10 cellular contexts compared by ENCODE assay signal in the genomic region with DNA sequence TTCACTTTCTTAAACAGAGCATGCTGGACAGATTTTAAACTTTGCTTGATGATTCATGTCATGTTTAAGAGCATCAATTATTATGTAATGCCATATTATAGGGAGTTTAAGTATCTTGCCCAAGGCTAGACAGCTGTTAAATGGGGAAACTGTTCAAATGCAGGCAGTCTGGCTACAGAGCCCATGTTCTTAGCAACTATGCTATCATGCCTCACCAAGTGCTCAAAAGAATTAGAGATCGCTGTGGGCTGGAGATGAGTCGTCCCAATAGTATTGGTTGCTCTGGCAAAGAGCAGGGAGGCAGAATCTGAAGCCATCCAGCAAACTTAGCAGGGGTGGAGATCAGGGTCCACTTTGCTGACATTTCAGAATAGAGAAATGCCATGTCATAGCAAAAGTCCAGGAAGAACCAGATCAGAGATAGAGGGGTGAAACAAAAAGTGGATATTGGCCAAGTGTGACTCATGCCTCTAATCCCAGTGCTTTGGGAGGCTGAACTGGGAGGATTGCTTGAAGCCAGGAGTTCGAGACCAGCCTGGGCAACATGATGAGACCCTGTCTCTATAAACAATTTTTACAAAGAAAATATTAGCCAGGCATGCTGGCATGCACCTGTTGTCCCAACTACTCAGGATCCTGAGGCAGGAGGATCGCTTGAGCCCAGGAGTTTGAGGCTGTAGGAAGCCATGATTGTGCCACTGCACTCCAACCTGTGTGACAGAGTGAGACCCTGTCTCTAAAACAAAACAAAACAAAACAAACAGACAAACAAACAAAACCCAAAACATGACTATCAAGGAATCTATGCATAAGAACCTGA. TPM values are rescaled to one million over a fixed set of nuclear protein-coding genes. Genes with fewer than 3 reads are reported as not detected.
DNase-seq lines count a peak whose midpoint lies in the region; ATAC-seq and TF ChIP-seq lines count a peak whose summit lies in the region.
"Had no signal": no experiment of that assay in that cellular context is flagged by ENCODE, and none has a peak within 500 bp of the region (broad histone marks: within the 10 kb centered on the region; RNA-seq: fewer than 3 reads in every experiment).

No MANE protein-coding gene starts in this region.

- WGBS in mesodermal cell (ENCODE audit: insufficient coverage in 2 of 2), 2 experiments, result 70 to 75% methylated on average over 2 to 3 of the region's 4 CpGs

- H3K4me3 ChIP-seq in choroid plexus epithelial cell (ENCODE audit: low read depth, low read length) (no peak overlapping the region), mesodermal cell (ENCODE audit: extremely low read depth, insufficient read depth, low read length, poor library complexity, severe bottlenecking) (no peak overlapping the region)

- ATAC-seq in GM21723 (IDR thresholded peaks at IDR 0.05; ENCODE audit: unreplicated experiment), result no peak
- no peak for ATAC-seq in GM18498 (IDR thresholded peaks at IDR 0.05; ENCODE audit: unreplicated experiment)

- peaks cover 6% of the 10 kb centered on the region for H3K9me3 ChIP-seq in mesodermal cell (ENCODE audit: control insufficient read depth, low read length)

- no peaks in the 10 kb centered on the region for H3K36me3 ChIP-seq in mesodermal cell (ENCODE audit: control insufficient read depth, insufficient read depth, low read length)

- peak; percentile 77 for DNase-seq in COLO829 (ENCODE audit: low spot score)
- DNase-seq in NCI-H69 (lab: John Stamatoyannopoulos, UW), result peak; percentile 81
- DNase-seq in choroid plexus epithelial cell (ENCODE audit: low read depth), result peak; percentile 89
- DNase-seq in iPS-NIHi11 (ENCODE audit: low spot score), result no peak
- no peak for DNase-seq in NCI-H524 treated with DMSO at 0.1 percent for 48 hours (lab: John Stamatoyannopoulos, UW)
- DNase-seq: activated B cell treated with CpG ODN at 0.5 μM for 24 hours, NCI-H1105 had no signal

- H3K27ac ChIP-seq in mesodermal cell (ENCODE audit: low read depth, low read length, severe bottlenecking), result peak overlapping the region; percentile 92

- no peak for TF ChIP-seq CTCF in choroid plexus epithelial cell (conservative IDR thresholded peaks at IDR 0.05; ENCODE audit: low read depth, low read length)

- peaks cover 25% of the 10 kb centered on the region for H3K4me1 ChIP-seq in mesodermal cell (ENCODE audit: control insufficient read depth, insufficient read depth, low read length, poor library complexity, severe bottlenecking)

RNA-seq across cellular contexts. Expression of gene BAMBI, which starts 57.8 kb away (rescaled TPM):
- polyA plus RNA-seq in mesodermal cell (2013, experiment 1 of 2), result 496 TPM
- 515 TPM for polyA plus RNA-seq in mesodermal cell (2013, experiment 2 of 2)

Comparison
In these comparisons a context has a peak if more than half of its experiments do, and no peak if none do; other contexts are left out.
1. DNase-seq: peak in COLO829 (single experiment), NCI-H69 (single experiment) and choroid plexus epithelial cell (single experiment); none in iPS-NIHi11 (single experiment) and NCI-H524 treated with DMSO at 0.1 percent for 48 hours (single experiment).